In genomic region chr11:61967177-61967923, GRCh38 we compare ENCODE assay signal across 8 cellular contexts. TPM values are rescaled to one million over a fixed set of nuclear protein-coding genes. Genes with fewer than 3 reads are reported as not detected.
DNase-seq lines count a peak whose midpoint lies in the region; ATAC-seq and TF ChIP-seq lines count a peak whose summit lies in the region.

FTH1 (minus strand) TSS chr11:61967634; CDS start chr11:61967425, 209 bp downstream.

- H3K36me3 ChIP-seq in DND-41 (ENCODE audit: insufficient read depth, low read length) (peaks cover 33% of the 10 kb centered on the region), Loucy (ENCODE audit: insufficient read depth, low read length) (peaks cover 21% of the 10 kb centered on the region; the same call in 1 of the 2 replicates), stomach smooth muscle (ENCODE audit: control insufficient read depth in 2 of 2, insufficient read depth in 2 of 2, low read length in 2 of 2) (peaks cover 26 to 27% of the 10 kb centered on the region in 2 donors)

- H3K27ac ChIP-seq in DND-41 (ENCODE audit: low read length) (peak within 1 kb of the TSS; percentile 88), stomach smooth muscle (ENCODE audit: low read length) (peak within 1 kb of the TSS; percentile 93)

- H2AFZ ChIP-seq in DND-41 (ENCODE audit: low read depth, low read length), result peak within 1 kb of the TSS; percentile 97
- H2AFZ ChIP-seq in Loucy (ENCODE audit: low read length), result peak within 1 kb of the TSS; percentile 71

- no peaks in the 10 kb centered on the region for H3K27me3 Mint-ChIP-seq in neural crest cell (ENCODE audit: low read depth)

- peak within 1 kb of the TSS; percentile 82 for H3K4me2 ChIP-seq in DND-41 (ENCODE audit: insufficient read depth, low read length)
- peak within 1 kb of the TSS; percentile 99 for H3K4me2 ChIP-seq in Loucy (ENCODE audit: low read depth, low read length, poor library complexity, severe bottlenecking)

- H3K4me3 ChIP-seq in DND-41 (ENCODE audit: low read depth in 1 of 2, low read length in 2 of 2) (peak within 1 kb of the TSS; percentile 47 to 64), Loucy (ENCODE audit: low read length, poor library complexity, severe bottlenecking) (peak within 1 kb of the TSS; percentile 98), fibroblast of villous mesenchyme (ENCODE audit: low read depth, low read length) (peak within 1 kb of the TSS; percentile 97), stomach smooth muscle (ENCODE audit: low read length in 2 of 2) (peak within 1 kb of the TSS; percentile 99)

- peaks cover 35% of the 10 kb centered on the region for H3K36me3 Mint-ChIP-seq in neural crest cell (ENCODE audit: low read depth)

- peak within 1 kb of the TSS; percentile 97 for H3K27ac Mint-ChIP-seq in neural crest cell (ENCODE audit: unreplicated experiment)

- no peaks in the 10 kb centered on the region for H3K9me3 ChIP-seq in DND-41 (ENCODE audit: insufficient read depth, low read length, severe bottlenecking)
- H3K9me3 ChIP-seq in Loucy (ENCODE audit: insufficient read depth, low read depth, low read length), result no peaks in the 10 kb centered on the region
- no peaks in the 10 kb centered on the region for H3K9me3 ChIP-seq in stomach smooth muscle (ENCODE audit: control insufficient read depth in 2 of 2, low read length in 2 of 2)

- peak; percentile 81 for ATAC-seq in DND-41 (ENCODE audit: insufficient read depth, low read depth)

- H3K27me3 ChIP-seq in DND-41 (ENCODE audit: insufficient read depth, low read length, poor library complexity), result no peaks in the 10 kb centered on the region
- H3K27me3 ChIP-seq in Loucy (ENCODE audit: insufficient read depth, low read length, poor library complexity, severe bottlenecking), result peaks cover 6% of the 10 kb centered on the region
- H3K27me3 ChIP-seq in stomach smooth muscle (ENCODE audit: control insufficient read depth in 1 of 2, insufficient read depth in 2 of 2, low read length in 2 of 2), result no peaks in the 10 kb centered on the region

- peaks cover 11% of the 10 kb centered on the region; the same call in 1 of the 2 replicates for H3F3A ChIP-seq in Loucy (ENCODE audit: low read depth)

- H3K4me1 Mint-ChIP-seq in neural crest cell, result peaks cover 59% of the 10 kb centered on the region

- peaks cover 22% of the 10 kb centered on the region for H4K20me1 ChIP-seq in DND-41 (ENCODE audit: insufficient read depth, low read length)
- H4K20me1 ChIP-seq in Loucy (ENCODE audit: insufficient read depth, low read length, poor library complexity, severe bottlenecking), result peaks cover 37% of the 10 kb centered on the region

- no peaks in the 10 kb centered on the region for H3K9me3 Mint-ChIP-seq in neural crest cell

- peak within 1 kb of the TSS; percentile 98 for H3K4me3 Mint-ChIP-seq in neural crest cell

- H3K4me1 ChIP-seq in DND-41 (ENCODE audit: insufficient read depth, low read length) (peaks cover 40% of the 10 kb centered on the region), Loucy (ENCODE audit: insufficient read depth, low read length, poor library complexity, severe bottlenecking) (peaks cover 60% of the 10 kb centered on the region), stomach smooth muscle (ENCODE audit: control insufficient read depth, insufficient read depth, low read length) (peaks cover 53% of the 10 kb centered on the region)

- no peak for TF ChIP-seq CTCF in DND-41 (IDR thresholded peaks at IDR 0.05; ENCODE audit: borderline replicate concordance, extremely low read depth, low read length, poor library complexity, severe bottlenecking)
- no peak for TF ChIP-seq CTCF in Loucy (conservative IDR thresholded peaks at IDR 0.05; ENCODE audit: low read length)
- no peak for TF ChIP-seq CTCF in fibroblast of villous mesenchyme (IDR thresholded peaks at IDR 0.05; ENCODE audit: insufficient read depth, low read depth, low read length)
- TF ChIP-seq CTCF in neural crest cell (conservative IDR thresholded peaks at IDR 0.05), result no peak

- DNase-seq in DND-41, result peak; percentile 89
- peak; percentile 89 for DNase-seq in GOT3 (lab: John Stamatoyannopoulos, UW)
- DNase-seq in SHP77 treated with DMSO at 0.1 percent for 48 hours (lab: John Stamatoyannopoulos, UW), result peak; percentile 68
- peak; percentile 82 for DNase-seq in activated gamma-delta T cell (lab: John Stamatoyannopoulos, UW)
- DNase-seq in fibroblast of villous mesenchyme (ENCODE audit: low read depth), result peak; percentile 91
- peak; percentile 84 for DNase-seq in neural crest cell (ENCODE audit: low read depth, low spot score)

- peaks cover 20% of the 10 kb centered on the region for H3K79me2 ChIP-seq in DND-41 (ENCODE audit: insufficient read depth, low read length)
- H3K79me2 ChIP-seq in Loucy (ENCODE audit: insufficient read depth, low read length), result peaks cover 57% of the 10 kb centered on the region

- H3K9ac ChIP-seq in DND-41 (ENCODE audit: low read depth, low read length) (peak within 1 kb of the TSS; percentile 83), Loucy (ENCODE audit: low read depth, low read length, poor library complexity, severe bottlenecking) (peak within 1 kb of the TSS; percentile 100), stomach smooth muscle (ENCODE audit: low read length in 2 of 2) (peak within 1 kb of the TSS; percentile 86 to 95)

- H3K9me2 ChIP-seq in Loucy (replicated peaks; ENCODE audit: low read depth, low read length), result no peaks in the 10 kb centered on the region

RNA-seq across cellular contexts. Expression of gene FTH1, which starts in this region (rescaled TPM):
- total RNA-seq in fibroblast of villous mesenchyme, result 453 and 708 TPM in 2 replicates
- total RNA-seq in neural crest cell, result 1,207 and 1,209 TPM in 2 replicates

Comparison
In these comparisons a context has a peak if more than half of its experiments do, and no peak if none do; other contexts are left out.
1. Peak in every context shown above with its lines: DNase-seq, ATAC-seq, H3K4me3 ChIP-seq and H3K27ac ChIP-seq.